ENCODE assay signal across 12 cellular contexts in genomic region chr5:92605591-92605990, GRCh38.
"Had no signal": no experiment of that assay in that cellular context is flagged by ENCODE, and none has a peak within 500 bp of the region (broad histone marks: within the 10 kb centered on the region; RNA-seq: fewer than 3 reads in every experiment).

No MANE protein-coding gene starts in this region.

- ATAC-seq: activated naive CD8-positive, alpha-beta T cell treated with anti-CD3 and anti-CD28 coated beads, Interleukin-2, amount 50 U/mL, for 24 hours; gastroesophageal sphincter; upper lobe of right lung had no signal

- DNase-seq: activated CD4-positive, alpha-beta T cell treated with anti-CD3 and anti-CD28 coated beads for 4 hours; activated naive CD4-positive, alpha-beta T cell; activated naive CD8-positive, alpha-beta T cell treated with anti-CD3 and anti-CD28 coated beads, Interleukin-2, amount 50 U/mL, for 24 hours; esophagus squamous epithelium; hippocampal formation; kidney glomerular epithelial cell; ovary; stimulated activated CD4-positive, alpha-beta T cell treated with anti-CD3 and anti-CD28 coated beads, Interleukin-4, amount 100 ng/mL, for 24 hours; testis; upper lobe of right lung had no signal

- H3K27ac ChIP-seq: cardiac muscle cell, esophagus squamous epithelium, gastroesophageal sphincter, ovary, testis, upper lobe of right lung had no signal
